8 cellular contexts compared by ENCODE assay signal in the genomic region with DNA sequence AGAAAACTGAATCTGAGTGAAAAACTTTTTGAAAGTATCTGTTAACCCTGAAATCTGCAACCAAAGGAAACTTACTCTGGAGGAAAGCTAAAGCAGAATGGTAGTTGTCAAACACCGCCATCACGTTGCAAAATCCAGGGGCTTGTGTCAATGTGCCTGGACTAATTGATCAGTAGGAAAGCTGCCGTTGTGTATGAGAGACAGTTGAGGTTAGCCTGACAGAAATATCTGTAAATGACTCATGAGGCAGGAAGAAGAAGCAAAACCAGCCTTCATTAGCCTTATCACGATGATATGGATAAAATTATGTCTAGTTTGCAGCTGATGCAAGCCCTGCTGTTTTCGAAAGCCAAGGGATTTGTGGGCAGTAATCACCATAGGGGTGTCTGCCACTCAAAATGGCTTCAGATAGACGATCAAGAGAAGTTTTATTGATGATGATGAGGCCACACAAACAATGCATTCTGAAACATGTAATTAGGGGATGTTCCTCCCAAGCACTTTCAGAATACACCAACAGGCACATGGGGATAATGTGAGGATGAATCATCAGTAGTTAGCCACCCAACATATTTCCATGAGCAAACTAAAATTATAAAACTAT. TPM values are rescaled to one million over a fixed set of nuclear protein-coding genes. Genes with fewer than 3 reads are reported as not detected.
DNase-seq lines count a peak whose midpoint lies in the region; ATAC-seq and TF ChIP-seq lines count a peak whose summit lies in the region.

No MANE protein-coding gene starts in this region.

- H3K9me3 ChIP-seq in Caco-2 = no peaks in the 10 kb centered on the region

- H3K9me3 Mint-ChIP-seq in Caco-2 (ENCODE audit: unreplicated experiment) = no peaks in the 10 kb centered on the region
- no peaks in the 10 kb centered on the region for H3K9me3 Mint-ChIP-seq in activated naive CD8-positive, alpha-beta T cell treated with anti-CD3 and anti-CD28 coated beads, Interleukin-2, amount 50 U/mL, for 24 hours
- H3K9me3 Mint-ChIP-seq in natural killer cell = no peaks in the 10 kb centered on the region

- H3K27ac Mint-ChIP-seq in Caco-2 (ENCODE audit: unreplicated experiment) (peak overlapping the region; percentile 91), natural killer cell (peak overlapping the region; percentile 83 to 89)
- peak overlapping the region; percentile 94 for H3K27ac Mint-ChIP-seq in activated naive CD8-positive, alpha-beta T cell treated with anti-CD3 and anti-CD28 coated beads, Interleukin-2, amount 50 U/mL, for 24 hours

- H3K36me3 Mint-ChIP-seq in Caco-2 (ENCODE audit: insufficient read depth, unreplicated experiment) (peaks cover 24% of the 10 kb centered on the region), natural killer cell (no peaks in the 10 kb centered on the region)
- no peaks in the 10 kb centered on the region for H3K36me3 Mint-ChIP-seq in activated naive CD8-positive, alpha-beta T cell treated with anti-CD3 and anti-CD28 coated beads, Interleukin-2, amount 50 U/mL, for 24 hours (ENCODE audit: low read depth)

- no peak overlapping the region for H3K4me3 ChIP-seq in Caco-2 (ENCODE audit: low read depth, low read length)

- H3K27me3 ChIP-seq in Caco-2 (replicated peaks; ENCODE audit: control insufficient read depth, insufficient read depth, low read length) = no peaks in the 10 kb centered on the region

- POLR2A ChIA-PET in Caco-2 (lab: Charles Lee) = no interaction called here

- BruUV-seq in Caco-2 (replicated peaks; lab: Mats Ljungman, UMichigan) = no TSS peak

- H3K36me3 ChIP-seq in Caco-2 (ENCODE audit: control insufficient read depth, insufficient read depth, low read length) = no peaks in the 10 kb centered on the region

- H3K4me1 Mint-ChIP-seq in Caco-2 (ENCODE audit: low read depth, unreplicated experiment) (peaks cover 46% of the 10 kb centered on the region), natural killer cell (peaks cover 56 to 64% of the 10 kb centered on the region in 2 donors)
- H3K4me1 Mint-ChIP-seq in activated naive CD8-positive, alpha-beta T cell treated with anti-CD3 and anti-CD28 coated beads, Interleukin-2, amount 50 U/mL, for 24 hours = peaks cover 50% of the 10 kb centered on the region

- no peaks in the 10 kb centered on the region for H3K27me3 Mint-ChIP-seq in Caco-2 (ENCODE audit: insufficient read depth, unreplicated experiment)
- peaks cover 6% of the 10 kb centered on the region for H3K27me3 Mint-ChIP-seq in activated naive CD8-positive, alpha-beta T cell treated with anti-CD3 and anti-CD28 coated beads, Interleukin-2, amount 50 U/mL, for 24 hours
- H3K27me3 Mint-ChIP-seq in natural killer cell (ENCODE audit: low read depth in 2 of 2) = no peaks in the 10 kb centered on the region

- DNase-seq in Caco-2 (no peak), NCI-H2227 (lab: John Stamatoyannopoulos, UW; ENCODE audit: unreplicated experiment) (peak; percentile 46), natural killer cell (no peak), GM19240 (ENCODE audit: insufficient read length, low spot score) (no peak), NCI-H1092 treated with DMSO at 0.1 percent for 48 hours (lab: John Stamatoyannopoulos, UW) (no peak), NCI-H187 treated with DMSO at 0.1 percent for 48 hours (lab: John Stamatoyannopoulos, UW) (no peak)
- DNase-seq in activated naive CD8-positive, alpha-beta T cell treated with anti-CD3 and anti-CD28 coated beads, Interleukin-2, amount 50 U/mL, for 24 hours = peak; percentile 16

- intact Hi-C loops in Caco-2 (cut with micrococcal nuclease; ENCODE audit: unreplicated experiment) = loop anchor here (2.0 to 5.0 kb wide), 3 partner anchors 33 to 81 kb away; no protein-coding TSS in a partner anchor
- intact Hi-C loops in natural killer cell (cut with micrococcal nuclease) = loop anchor here (5.0 kb wide), 2 partner anchors 115 to 250 kb away; a partner anchor contains a TSS

- peak; percentile 74 for ATAC-seq in activated naive CD8-positive, alpha-beta T cell treated with anti-CD3 and anti-CD28 coated beads, Interleukin-2, amount 50 U/mL, for 24 hours
- ATAC-seq in natural killer cell (peak in 2 of 3 donors; percentile 34 to 43), HG02588 (IDR thresholded peaks at IDR 0.05; ENCODE audit: unreplicated experiment) (no peak)

- H3K4me1 ChIP-seq in Caco-2 = peaks cover 75% of the 10 kb centered on the region

- TF ChIP-seq CTCF in Caco-2 (IDR thresholded peaks at IDR 0.05; ENCODE audit: insufficient read depth in 1 of 2, low read depth in 1 of 2, low read length in 1 of 2, severe bottlenecking in 1 of 2, unreplicated experiment in 1 of 2) (no peak), natural killer cell (IDR thresholded peaks at IDR 0.05) (no peak)

- CTCF ChIA-PET in Caco-2 (lab: Charles Lee) = interaction anchor here (1.6 kb wide), 1 partner anchor 164 kb away, joined by 3 read pairs; a partner anchor contains a TSS

- H3K4me3 Mint-ChIP-seq in Caco-2 (ENCODE audit: unreplicated experiment) (no peak overlapping the region), natural killer cell (peak overlapping the region; percentile 40)
- H3K4me3 Mint-ChIP-seq in activated naive CD8-positive, alpha-beta T cell treated with anti-CD3 and anti-CD28 coated beads, Interleukin-2, amount 50 U/mL, for 24 hours = peak overlapping the region; percentile 63

RNA-seq across cellular contexts. Expression of a gene that starts 8.9 kb away (rescaled TPM):
- total RNA-seq in Caco-2 (2022) = not detected in 2 replicates
- total RNA-seq in natural killer cell = not detected

Comparison
In these comparisons a context has a peak if more than half of its experiments do, and no peak if none do; other contexts are left out.
1. DNase-seq: peak in NCI-H2227 (single experiment) and activated naive CD8-positive, alpha-beta T cell treated with anti-CD3 and anti-CD28 coated beads, Interleukin-2, amount 50 U/mL, for 24 hours (single experiment); none in Caco-2 (0 of 2), natural killer cell (single experiment), GM19240 (single experiment), NCI-H1092 treated with DMSO at 0.1 percent for 48 hours (single experiment) and NCI-H187 treated with DMSO at 0.1 percent for 48 hours (single experiment).
2. Peak in every context shown above with its lines, with median percentiles within 50 percentile points of each other: H3K27ac Mint-ChIP-seq.